Comparison of ENCODE assay signal across 6 cellular contexts in the genomic region with DNA sequence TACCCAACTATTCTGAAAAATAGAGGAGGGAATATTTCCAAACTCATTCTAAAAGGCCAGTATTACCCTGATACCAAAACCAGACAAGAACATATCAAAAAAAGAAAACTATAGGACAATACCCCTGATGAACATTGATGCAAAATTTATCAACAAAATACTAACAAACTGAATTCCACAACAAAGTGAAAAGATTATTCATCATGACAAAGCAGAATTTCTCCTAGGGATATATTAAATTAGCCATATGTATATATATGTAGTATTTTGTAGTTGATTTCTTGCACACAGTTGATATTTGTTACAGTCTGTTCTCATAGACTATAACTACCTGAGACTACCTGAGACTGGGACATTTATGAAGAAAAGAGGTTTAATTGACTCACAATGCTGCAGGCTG.
"Had no signal": no experiment of that assay in that cellular context is flagged by ENCODE, and none has a peak within 500 bp of the region (broad histone marks: within the 10 kb centered on the region; RNA-seq: fewer than 3 reads in every experiment).

No MANE protein-coding gene starts in this region.

- FAIRE-seq: HepG2, HTR-8/SVneo had no signal

- H3K27ac ChIP-seq: HL-60 had no signal

- DNase-seq: IMR-90, KBM-7, KG1 had no signal

- ATAC-seq: HepG2 had no signal
